8 cellular contexts compared by ENCODE assay signal in genomic region chr10:58023341-58024073, GRCh38.
DNase-seq lines count a peak whose midpoint lies in the region; ATAC-seq and TF ChIP-seq lines count a peak whose summit lies in the region.

No MANE protein-coding gene starts in this region.

- DNase-seq in AG09319 (ENCODE audit: extremely low read depth, low read depth) = peak; percentile 23
- DNase-seq in T1000 (lab: John Stamatoyannopoulos, UW) = peak; percentile 8
- DNase-seq in left kidney (ENCODE audit: low read depth, low spot score) = peak; percentile 48
- no peak for DNase-seq in GOT3 (lab: John Stamatoyannopoulos, UW)
- DNase-seq in immature natural killer cell = no peak
- no peak for DNase-seq in retina
- DNase-seq in activated CD4-positive, alpha-beta T cell treated with anti-CD3 and anti-CD28 coated beads for 1 hour = no peak

- H3K4me3 Mint-ChIP-seq in immature natural killer cell = no peak overlapping the region

- H3K9me3 Mint-ChIP-seq in immature natural killer cell = peaks cover 1 to 44% (median 5%) of the 10 kb centered on the region in 6 donors

- ATAC-seq in HG02973 (IDR thresholded peaks at IDR 0.05; ENCODE audit: unreplicated experiment) = peak; percentile 53

- H3K27me3 Mint-ChIP-seq in immature natural killer cell (ENCODE audit: low read depth in 3 of 3) = no peaks in the 10 kb centered on the region

- no peak overlapping the region for H3K27ac Mint-ChIP-seq in immature natural killer cell

- H3K36me3 Mint-ChIP-seq in immature natural killer cell = no peaks in the 10 kb centered on the region

- TF ChIP-seq CTCF in AG09319 (IDR thresholded peaks at IDR 0.05; ENCODE audit: low read depth, low read length) = no peak

- no peaks in the 10 kb centered on the region for H3K4me1 Mint-ChIP-seq in immature natural killer cell

Comparison
In these comparisons a context has a peak if more than half of its experiments do, and no peak if none do; other contexts are left out.
1. DNase-seq: peak in AG09319 (single experiment), T1000 (single experiment) and left kidney (single experiment); none in GOT3 (single experiment), immature natural killer cell (0 of 3), retina (single experiment) and activated CD4-positive, alpha-beta T cell treated with anti-CD3 and anti-CD28 coated beads for 1 hour (single experiment).